In the genomic region with DNA sequence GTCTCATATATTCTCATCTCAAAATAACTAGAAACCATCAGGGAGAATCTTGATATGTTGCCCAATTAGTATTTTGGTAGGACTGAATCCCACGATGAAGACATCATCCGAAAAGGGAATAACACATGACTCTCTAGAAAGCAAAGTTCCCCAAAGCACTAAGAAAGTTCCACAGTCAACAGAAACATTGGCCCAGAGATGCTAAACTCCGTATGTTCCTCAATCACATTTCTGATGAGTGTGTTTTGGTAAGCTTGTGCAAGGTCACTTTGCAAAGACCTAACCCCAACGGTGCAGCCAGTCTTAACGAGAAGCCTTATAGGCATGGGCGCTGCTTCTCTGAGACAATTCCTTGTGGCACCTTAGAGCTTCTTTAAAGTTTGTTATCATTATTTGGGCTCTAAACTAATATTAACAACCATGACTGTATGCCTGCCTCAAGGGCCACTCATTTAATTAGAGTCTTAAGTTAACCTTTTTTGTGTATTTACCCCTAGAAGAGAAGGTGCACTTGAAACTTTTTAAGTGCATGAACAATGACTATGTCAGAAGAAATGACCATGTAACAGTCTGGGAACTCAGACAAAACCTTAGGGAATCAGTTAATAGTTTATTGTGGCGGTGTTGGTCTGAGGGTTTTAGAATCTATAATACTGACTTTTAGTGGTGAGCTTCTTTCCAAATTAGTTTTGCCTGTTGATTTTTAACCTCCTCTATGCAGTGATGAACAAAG, we compare ENCODE assay signal across 23 cellular contexts.
"Had no signal": no experiment of that assay in that cellular context is flagged by ENCODE, and none has a peak within 500 bp of the region (broad histone marks: within the 10 kb centered on the region; RNA-seq: fewer than 3 reads in every experiment).

No MANE protein-coding gene starts in this region.

- H3K9me3 ChIP-seq: ovary, sigmoid colon, stomach, thoracic aorta, transverse colon had no signal

- H3K9ac ChIP-seq: neural progenitor cell had no signal

- H3K27me3 ChIP-seq: foreskin keratinocyte, hepatocyte, neural progenitor cell, ovary, sigmoid colon, stomach, transverse colon had no signal

- ATAC-seq: foreskin keratinocyte; left colon; natural killer cell treated with Interleukin-12 subunit alpha and Interleukin-12 subunit beta and Interleukin-15 and Interleukin-18, amount 100 ng/mL, for 72 hours had no signal

- H3K4me2 ChIP-seq: hepatocyte, neural progenitor cell had no signal

- H3K27ac ChIP-seq: coronary artery, foreskin keratinocyte, hepatocyte, neural progenitor cell, ovary, sigmoid colon, skin epidermis, stomach, thoracic aorta, transverse colon had no signal

- H3K36me3 ChIP-seq: neural progenitor cell, ovary, sigmoid colon, stomach, thoracic aorta, transverse colon had no signal

- FAIRE-seq: endothelial cell of umbilical vein, kidney, urothelium cell line had no signal

- H2AFZ ChIP-seq: hepatocyte, neural progenitor cell had no signal

- H3K4me3 ChIP-seq: coronary artery, hepatocyte, neural progenitor cell, ovary, sigmoid colon, skin epidermis, stomach, thoracic aorta, transverse colon had no signal

- DNase-seq: effector CD4-positive, alpha-beta T cell; endodermal cell; erythroblast; foreskin keratinocyte; head of caudate nucleus; kidney; left colon; nucleus accumbens; ovary; retina; sigmoid colon; stimulated activated naive CD4-positive, alpha-beta T cell; stomach; substantia nigra; transverse colon had no signal

- H3K4me1 ChIP-seq: foreskin keratinocyte, neural progenitor cell, transverse colon had no signal

- H3K79me2 ChIP-seq: hepatocyte had no signal
